Comparison of ENCODE assay signal across 9 cellular contexts in the genomic region with DNA sequence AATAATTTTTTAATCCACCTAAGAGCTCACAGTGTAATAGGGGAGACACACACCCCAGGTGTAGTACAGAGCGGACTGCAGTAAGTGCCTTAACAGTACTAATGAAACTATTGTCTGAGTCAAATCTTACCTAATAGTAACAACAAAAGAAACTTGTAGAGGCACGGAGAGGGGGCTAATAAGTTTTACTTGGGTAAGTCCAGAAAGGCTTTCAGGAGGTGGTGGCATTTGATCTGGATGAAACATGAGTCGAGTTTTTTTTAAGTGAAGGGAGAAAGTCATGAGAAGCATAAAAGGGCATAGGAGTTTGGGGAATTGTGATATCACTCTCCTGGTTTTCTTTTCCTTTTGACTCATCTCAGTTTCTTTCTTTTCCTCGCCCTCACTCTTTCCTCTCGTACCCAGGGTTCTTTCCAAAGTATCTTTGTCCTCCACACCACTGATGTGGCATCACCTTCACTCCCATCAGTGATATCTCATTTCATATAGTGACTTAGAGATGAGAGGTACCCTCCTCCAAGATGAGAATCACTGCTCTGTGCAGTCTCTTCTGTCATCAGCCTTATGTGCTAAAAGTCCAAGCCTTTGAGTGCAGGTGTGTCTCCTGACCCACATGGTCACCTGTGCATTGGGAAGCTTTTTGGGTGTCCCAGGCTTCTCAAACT. TPM values are rescaled to one million over a fixed set of nuclear protein-coding genes. Genes with fewer than 3 reads are reported as not detected.
DNase-seq lines count a peak whose midpoint lies in the region; ATAC-seq, FAIRE-seq and TF ChIP-seq lines count a peak whose summit lies in the region.
"Had no signal": no experiment of that assay in that cellular context is flagged by ENCODE, and none has a peak within 500 bp of the region (broad histone marks: within the 10 kb centered on the region; RNA-seq: fewer than 3 reads in every experiment).

No MANE protein-coding gene starts in this region.

- no peak for ATAC-seq in RWPE2 (ENCODE audit: low read depth)
- ATAC-seq in GM18519 (IDR thresholded peaks at IDR 0.05; ENCODE audit: low FRiP score, unreplicated experiment), result no peak

- CTCF ChIA-PET in activated naive CD4-positive, alpha-beta T cell treated with anti-CD3 and anti-CD28 coated beads for 36 hours (lab: Charles Lee), result no interaction called here
- CTCF ChIA-PET in activated naive CD4-positive, alpha-beta T cell treated with anti-CD3 and anti-CD28 coated beads, Interleukin-2, amount 10 ng/mL, durations not matched to agents 7 days and 5 days (lab: Charles Lee), result no interaction called here

- no peak overlapping the region for H3K27ac Mint-ChIP-seq in activated naive CD4-positive, alpha-beta T cell treated with anti-CD3 and anti-CD28 coated beads for 36 hours
- H3K27ac Mint-ChIP-seq in activated naive CD4-positive, alpha-beta T cell treated with anti-CD3 and anti-CD28 coated beads, Interleukin-2, amount 10 ng/mL, durations not matched to agents 7 days and 5 days, result no peak overlapping the region

- peaks cover 43% of the 10 kb centered on the region for H3K36me3 ChIP-seq in RWPE2 (ENCODE audit: low read depth)
- peaks cover 0 to 19% (median 0%) of the 10 kb centered on the region in 3 donors for H3K36me3 ChIP-seq in tibial nerve
- H3K36me3 ChIP-seq in small intestine (ENCODE audit: control insufficient read depth in 2 of 2, insufficient read depth in 2 of 2, low read length in 2 of 2), result peaks cover 0 to 2% of the 10 kb centered on the region in 2 donors

- H3K9me3 ChIP-seq in RWPE2 (ENCODE audit: severe bottlenecking) (no peaks in the 10 kb centered on the region), iPS-18c (ENCODE audit: control insufficient read depth, insufficient read depth, low read length) (peaks cover 11% of the 10 kb centered on the region), tibial nerve (no peaks in the 10 kb centered on the region), small intestine (ENCODE audit: control insufficient read depth, low read depth) (no peaks in the 10 kb centered on the region)

- DNase-seq in activated naive CD4-positive, alpha-beta T cell treated with anti-CD3 and anti-CD28 coated beads for 36 hours, result no peak
- no peak for DNase-seq in activated naive CD4-positive, alpha-beta T cell treated with anti-CD3 and anti-CD28 coated beads, Interleukin-2, amount 10 ng/mL, durations not matched to agents 7 days and 5 days
- DNase-seq in RWPE2 (ENCODE audit: low spot score), result no peak
- no peak for DNase-seq in tibial nerve (ENCODE audit: low spot score in 2 of 2)
- no peak for DNase-seq in small intestine
- DNase-seq in NCI-H226, result no peak
- DNase-seq: DMS153 had no signal

- no peaks in the 10 kb centered on the region for H3K27me3 ChIP-seq in RWPE2 (ENCODE audit: insufficient read depth, poor library complexity, severe bottlenecking)
- H3K27me3 ChIP-seq in tibial nerve, result no peaks in the 10 kb centered on the region
- H3K27me3 ChIP-seq in small intestine (ENCODE audit: control insufficient read depth in 2 of 2, insufficient read depth in 2 of 2, low read length in 2 of 2), result no peaks in the 10 kb centered on the region

- WGBS in tibial nerve, 2 donors, result 83 to 87% methylated on average over 5 of the region's 5 CpGs
- 74 to 81% (median 77%) methylated on average over 5 of the region's 5 CpGs for WGBS in small intestine, 3 donors

- TF ChIP-seq CTCF in RWPE2 (IDR thresholded peaks at IDR 0.05; ENCODE audit: poor library complexity, severe bottlenecking) (no peak), tibial nerve (IDR thresholded peaks at IDR 0.05) (no peak)

- H3K4me1 ChIP-seq in RWPE2 (ENCODE audit: insufficient read depth, poor library complexity, severe bottlenecking), result peaks cover 15% of the 10 kb centered on the region
- peaks cover 0 to 67% (median 18%) of the 10 kb centered on the region in 4 donors for H3K4me1 ChIP-seq in tibial nerve
- peaks cover 0 to 7% of the 10 kb centered on the region in 2 donors for H3K4me1 ChIP-seq in small intestine (ENCODE audit: control insufficient read depth in 2 of 2, insufficient read depth in 1 of 2, low read depth in 1 of 2, low read length in 1 of 2)

- FAIRE-seq in small intestine (lab: Jason Lieb, UNC), result no peak

- no peaks in the 10 kb centered on the region for H3K9me3 Mint-ChIP-seq in activated naive CD4-positive, alpha-beta T cell treated with anti-CD3 and anti-CD28 coated beads for 36 hours
- H3K9me3 Mint-ChIP-seq in activated naive CD4-positive, alpha-beta T cell treated with anti-CD3 and anti-CD28 coated beads, Interleukin-2, amount 10 ng/mL, durations not matched to agents 7 days and 5 days, result no peaks in the 10 kb centered on the region

- H3K4me3 ChIP-seq in RWPE2 (ENCODE audit: severe bottlenecking) (peak overlapping the region; percentile 99), iPS-18c (ENCODE audit: insufficient read depth, low read depth, low read length) (peak overlapping the region; percentile 91), tibial nerve (peak overlapping the region in 2 of 4 donors; percentile 92 to 93), small intestine (ENCODE audit: low read depth in 1 of 2, low read length in 2 of 2) (peak overlapping the region in 1 of 2 donors; percentile 81)

- peaks cover 52% of the 10 kb centered on the region for H3K27me3 Mint-ChIP-seq in activated naive CD4-positive, alpha-beta T cell treated with anti-CD3 and anti-CD28 coated beads for 36 hours (ENCODE audit: low read depth)
- peaks cover 79% of the 10 kb centered on the region for H3K27me3 Mint-ChIP-seq in activated naive CD4-positive, alpha-beta T cell treated with anti-CD3 and anti-CD28 coated beads, Interleukin-2, amount 10 ng/mL, durations not matched to agents 7 days and 5 days

- peaks cover 1% of the 10 kb centered on the region for H3K36me3 Mint-ChIP-seq in activated naive CD4-positive, alpha-beta T cell treated with anti-CD3 and anti-CD28 coated beads for 36 hours (ENCODE audit: low read depth)
- peaks cover 3% of the 10 kb centered on the region for H3K36me3 Mint-ChIP-seq in activated naive CD4-positive, alpha-beta T cell treated with anti-CD3 and anti-CD28 coated beads, Interleukin-2, amount 10 ng/mL, durations not matched to agents 7 days and 5 days

- peaks cover 19% of the 10 kb centered on the region for H3K4me1 Mint-ChIP-seq in activated naive CD4-positive, alpha-beta T cell treated with anti-CD3 and anti-CD28 coated beads for 36 hours (ENCODE audit: low read depth)
- H3K4me1 Mint-ChIP-seq in activated naive CD4-positive, alpha-beta T cell treated with anti-CD3 and anti-CD28 coated beads, Interleukin-2, amount 10 ng/mL, durations not matched to agents 7 days and 5 days, result peaks cover 17% of the 10 kb centered on the region

- intact Hi-C loops in activated naive CD4-positive, alpha-beta T cell treated with anti-CD3 and anti-CD28 coated beads for 36 hours (cut with micrococcal nuclease), result no loop called here

- H3K4me3 Mint-ChIP-seq in activated naive CD4-positive, alpha-beta T cell treated with anti-CD3 and anti-CD28 coated beads for 36 hours, result peak overlapping the region; percentile 74
- no peak overlapping the region for H3K4me3 Mint-ChIP-seq in activated naive CD4-positive, alpha-beta T cell treated with anti-CD3 and anti-CD28 coated beads, Interleukin-2, amount 10 ng/mL, durations not matched to agents 7 days and 5 days

- H3K27ac ChIP-seq in RWPE2 (ENCODE audit: poor library complexity, severe bottlenecking) (peak overlapping the region; percentile 90), tibial nerve (peak overlapping the region; percentile 95 to 100 (median 99)), small intestine (ENCODE audit: low read depth in 1 of 2, low read length in 1 of 2) (peak overlapping the region in 1 of 2 donors; percentile 99)

- TF ChIP-seq POLR2A in tibial nerve (IDR thresholded peaks at IDR 0.05), result no peak

- no peak for TF ChIP-seq EP300 in tibial nerve (IDR thresholded peaks at IDR 0.05)

RNA-seq across cellular contexts. Expression of gene CTNNA1, which starts 2.0 kb away (rescaled TPM):
- 10 to 100 TPM; 36.8 to 43.0 TPM for total RNA-seq in activated naive CD4-positive, alpha-beta T cell treated with anti-CD3 and anti-CD28 coated beads for 36 hours
- 100 to 1,000 TPM; 292 to 447 (median 321) TPM for total RNA-seq in tibial nerve
- polyA plus RNA-seq in small intestine, result 100 to 1,000 TPM; 145 to 222 (median 169) TPM

Comparison
In these comparisons a context has a peak if more than half of its experiments do, and no peak if none do; other contexts are left out.
1. RNA of gene CTNNA1, which starts 2.0 kb away (total RNA-seq): 292 to 447 TPM in tibial nerve; 36.8 to 43.0 TPM in activated naive CD4-positive, alpha-beta T cell treated with anti-CD3 and anti-CD28 coated beads for 36 hours; every median in the first group is over 4 times any median in the second.